Comparison of ENCODE assay signal across 14 cellular contexts in the genomic region with DNA sequence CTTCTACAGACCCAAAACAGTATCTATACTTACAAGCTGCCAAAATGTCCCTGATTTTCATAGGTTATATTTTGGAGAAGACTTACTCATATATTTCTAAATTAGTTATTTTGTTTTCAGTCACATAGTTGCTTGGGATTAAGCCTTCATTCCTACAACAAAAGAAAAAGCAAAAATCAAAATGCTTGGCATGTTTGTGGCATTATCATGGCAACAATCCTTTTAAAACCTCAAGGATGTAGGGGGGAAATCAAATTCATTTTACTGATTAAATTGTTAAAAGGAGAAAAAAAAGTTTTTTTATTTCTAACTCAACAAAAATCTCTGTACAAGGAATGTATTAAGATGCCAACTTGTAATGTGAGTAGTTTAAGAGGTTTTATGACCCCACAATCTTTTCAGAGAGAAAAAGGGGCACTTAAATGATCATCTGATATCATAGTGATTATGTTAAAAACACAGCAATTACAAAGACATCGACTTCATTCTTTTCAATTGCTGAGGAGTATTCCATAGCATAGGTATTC. TPM values are rescaled to one million over a fixed set of nuclear protein-coding genes. Genes with fewer than 3 reads are reported as not detected.
"Had no signal": no experiment of that assay in that cellular context is flagged by ENCODE, and none has a peak within 500 bp of the region (broad histone marks: within the 10 kb centered on the region; RNA-seq: fewer than 3 reads in every experiment).

No MANE protein-coding gene starts in this region.

- H3K27ac ChIP-seq: coronary artery, esophagus squamous epithelium, foreskin keratinocyte, psoas muscle, right lobe of liver, suprapubic skin had no signal

- H3K9me3 ChIP-seq: esophagus squamous epithelium, psoas muscle, right lobe of liver, suprapubic skin had no signal

- H3K4me3 ChIP-seq: coronary artery, esophagus squamous epithelium, psoas muscle, right lobe of liver, suprapubic skin had no signal

- DNase-seq: activated naive CD4-positive, alpha-beta T cell treated with anti-CD3 and anti-CD28 coated beads, Interleukin-2, amount 10 ng/mL, durations not matched to agents 7 days and 5 days; amniotic stem cell; effector CD4-positive, alpha-beta T cell; esophagus squamous epithelium; foreskin keratinocyte; head of caudate nucleus; mesenchymal stem cell; psoas muscle; right lobe of liver; T-helper 9 cell; trophoblast cell had no signal

- H3K36me3 ChIP-seq: esophagus squamous epithelium, right lobe of liver, suprapubic skin had no signal

- H3K27me3 ChIP-seq: esophagus squamous epithelium, foreskin keratinocyte, right lobe of liver, suprapubic skin had no signal

- H3K4me1 ChIP-seq: esophagus squamous epithelium, psoas muscle, suprapubic skin had no signal

RNA-seq across cellular contexts. Expression of gene TXK, which starts 23.5 kb away (rescaled TPM):
- total RNA-seq: foreskin keratinocyte had no signal
- polyA plus RNA-seq: foreskin keratinocyte, neural cell had no signal
